Comparison of ENCODE assay signal across 2 cellular contexts in genomic region chr6:3125832-3126231, GRCh38.
TF ChIP-seq lines count a peak whose summit lies in the region.

No MANE protein-coding gene starts in this region.

TF ChIP-seq in HEK293, 187 proteins besides CTCF, POLR2A, EP300 and RAD21:
- TF ChIP-seq ZFP3 (tag by site-specific recombination; IDR thresholded peaks at IDR 0.05; ENCODE audit: low read depth), result no peak
- TF ChIP-seq, protein P1, sequence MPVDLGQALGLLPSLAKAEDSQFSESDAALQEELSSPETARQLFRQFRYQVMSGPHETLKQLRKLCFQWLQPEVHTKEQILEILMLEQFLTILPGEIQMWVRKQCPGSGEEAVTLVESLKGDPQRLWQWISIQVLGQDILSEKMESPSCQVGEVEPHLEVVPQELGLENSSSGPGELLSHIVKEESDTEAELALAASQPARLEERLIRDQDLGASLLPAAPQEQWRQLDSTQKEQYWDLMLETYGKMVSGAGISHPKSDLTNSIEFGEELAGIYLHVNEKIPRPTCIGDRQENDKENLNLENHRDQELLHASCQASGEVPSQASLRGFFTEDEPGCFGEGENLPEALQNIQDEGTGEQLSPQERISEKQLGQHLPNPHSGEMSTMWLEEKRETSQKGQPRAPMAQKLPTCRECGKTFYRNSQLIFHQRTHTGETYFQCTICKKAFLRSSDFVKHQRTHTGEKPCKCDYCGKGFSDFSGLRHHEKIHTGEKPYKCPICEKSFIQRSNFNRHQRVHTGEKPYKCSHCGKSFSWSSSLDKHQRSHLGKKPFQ (tag by site-specific recombination; IDR thresholded peaks at IDR 0.05), result peak; percentile 66; the same call in 1 of the 2 replicates
TF ChIP-seq in HEK293: peak in this region for 1.

TF ChIP-seq in GM12878, 131 proteins besides CTCF, POLR2A, EP300 and RAD21:
- TF ChIP-seq CHD1 (IDR thresholded peaks at IDR 0.05; ENCODE audit: low read depth, low read length) (no peak), ZNF274 (IDR thresholded peaks at IDR 0.05; ENCODE audit: insufficient read depth, insufficient read length) (no peak), SREBF1 (IDR thresholded peaks at IDR 0.05; ENCODE audit: low read length) (no peak), SMARCA5 (IDR thresholded peaks at IDR 0.05) (no peak), REST (IDR thresholded peaks at IDR 0.05; ENCODE audit: low read depth, low read length) (no peak), KLF5 (IDR thresholded peaks at IDR 0.05; ENCODE audit: partially characterized antibody) (no peak), RB1 (IDR thresholded peaks at IDR 0.05; ENCODE audit: borderline replicate concordance) (no peak), CEBPZ (IDR thresholded peaks at IDR 0.05; ENCODE audit: low read depth, low read length) (no peak), YY1 (IDR thresholded peaks at IDR 0.05; ENCODE audit: low read depth, low read length) (no peak), MEF2A (IDR thresholded peaks at IDR 0.05; ENCODE audit: insufficient read depth, low read depth, low read length) (no peak), HSF1 (IDR thresholded peaks at IDR 0.05; ENCODE audit: low read depth, low read length) (no peak), CUX1 (IDR thresholded peaks at IDR 0.05; ENCODE audit: insufficient replicate concordance, low read depth, low read length) (no peak), POLR2AphosphoS5 (IDR thresholded peaks at IDR 0.05; ENCODE audit: low read length) (no peak), YBX1 (IDR thresholded peaks at IDR 0.05) (no peak), MTA2 (IDR thresholded peaks at IDR 0.05; ENCODE audit: low read depth) (no peak), SP1 (IDR thresholded peaks at IDR 0.05; ENCODE audit: low read depth, low read length) (no peak)
- TF ChIP-seq, protein P2, sequence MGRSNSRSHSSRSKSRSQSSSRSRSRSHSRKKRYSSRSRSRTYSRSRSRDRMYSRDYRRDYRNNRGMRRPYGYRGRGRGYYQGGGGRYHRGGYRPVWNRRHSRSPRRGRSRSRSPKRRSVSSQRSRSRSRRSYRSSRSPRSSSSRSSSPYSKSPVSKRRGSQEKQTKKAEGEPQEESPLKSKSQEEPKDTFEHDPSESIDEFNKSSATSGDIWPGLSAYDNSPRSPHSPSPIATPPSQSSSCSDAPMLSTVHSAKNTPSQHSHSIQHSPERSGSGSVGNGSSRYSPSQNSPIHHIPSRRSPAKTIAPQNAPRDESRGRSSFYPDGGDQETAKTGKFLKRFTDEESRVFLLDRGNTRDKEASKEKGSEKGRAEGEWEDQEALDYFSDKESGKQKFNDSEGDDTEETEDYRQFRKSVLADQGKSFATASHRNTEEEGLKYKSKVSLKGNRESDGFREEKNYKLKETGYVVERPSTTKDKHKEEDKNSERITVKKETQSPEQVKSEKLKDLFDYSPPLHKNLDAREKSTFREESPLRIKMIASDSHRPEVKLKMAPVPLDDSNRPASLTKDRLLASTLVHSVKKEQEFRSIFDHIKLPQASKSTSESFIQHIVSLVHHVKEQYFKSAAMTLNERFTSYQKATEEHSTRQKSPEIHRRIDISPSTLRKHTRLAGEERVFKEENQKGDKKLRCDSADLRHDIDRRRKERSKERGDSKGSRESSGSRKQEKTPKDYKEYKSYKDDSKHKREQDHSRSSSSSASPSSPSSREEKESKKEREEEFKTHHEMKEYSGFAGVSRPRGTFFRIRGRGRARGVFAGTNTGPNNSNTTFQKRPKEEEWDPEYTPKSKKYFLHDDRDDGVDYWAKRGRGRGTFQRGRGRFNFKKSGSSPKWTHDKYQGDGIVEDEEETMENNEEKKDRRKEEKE (IDR thresholded peaks at IDR 0.05), result no peak
